ENCODE assay signal across 21 cellular contexts in the genomic region with DNA sequence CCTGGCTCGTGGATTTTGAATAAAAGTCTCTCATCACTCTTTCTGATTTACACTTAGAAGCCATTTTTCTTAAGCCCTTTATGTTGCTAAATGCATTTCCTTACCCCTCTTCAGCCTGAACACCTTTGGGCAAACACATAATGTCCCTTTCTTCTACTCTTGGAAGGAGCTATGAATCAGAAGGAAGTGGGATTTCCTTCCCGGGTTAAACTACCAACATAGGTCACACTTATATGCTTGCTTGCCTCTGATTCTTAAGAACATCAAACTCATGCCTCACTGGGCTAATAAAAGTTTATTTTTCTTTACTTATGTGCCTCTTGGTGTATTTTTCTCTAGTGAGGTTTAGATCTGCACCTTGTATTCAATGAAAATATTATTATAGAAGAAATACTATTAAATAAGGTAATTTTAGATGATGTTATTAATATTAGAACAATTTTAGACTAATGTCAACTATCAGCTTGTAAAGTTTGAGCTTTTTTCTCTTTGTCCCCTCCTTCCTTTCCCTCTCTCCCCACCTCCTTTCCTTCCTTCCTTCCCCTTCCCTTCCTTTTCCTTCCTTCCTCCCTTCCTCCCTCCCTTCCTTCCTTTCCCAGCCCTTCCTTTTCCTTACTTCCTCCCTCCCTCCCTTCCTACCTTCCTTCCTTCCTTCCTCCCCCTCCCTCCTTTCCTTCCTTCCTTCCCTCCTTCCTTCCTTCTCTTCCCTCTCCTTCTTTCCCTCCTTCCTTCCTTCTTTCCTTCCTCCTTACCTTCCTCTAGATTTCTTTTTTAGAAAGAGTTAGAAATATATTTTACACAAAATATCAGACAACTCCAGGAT.
"Had no signal": no experiment of that assay in that cellular context is flagged by ENCODE, and none has a peak within 500 bp of the region (broad histone marks: within the 10 kb centered on the region; RNA-seq: fewer than 3 reads in every experiment).

No MANE protein-coding gene starts in this region.

- H3K4me3 ChIP-seq: colonic mucosa, gastroesophageal sphincter, heart right ventricle, tibial nerve, uterus had no signal

- H3K27me3 ChIP-seq: tibial nerve, uterus had no signal

- H3K4me1 ChIP-seq: colonic mucosa, gastroesophageal sphincter, heart right ventricle, tibial nerve, uterus had no signal

- H3K27ac ChIP-seq: colonic mucosa, gastroesophageal sphincter, heart right ventricle, tibial nerve, uterus had no signal

- H3K9me3 Mint-ChIP-seq: activated CD8-positive, alpha-beta T cell treated with anti-CD3 and anti-CD28 coated beads for 36 hours; activated naive CD4-positive, alpha-beta T cell treated with anti-CD3 and anti-CD28 coated beads for 36 hours; activated naive CD8-positive, alpha-beta T cell treated with anti-CD3 and anti-CD28 coated beads, Interleukin-2, amount 50 U/mL, for 24 hours; activated T-helper 17 cell treated with anti-CD3 and anti-CD28 coated beads, Interleukin-2, amount 50 U/mL, for 72 hours; brain; central memory CD8-positive, alpha-beta T cell; endodermal cell; natural killer cell treated with Interleukin-12 subunit alpha and Interleukin-12 subunit beta and Interleukin-15 and Interleukin-18, amount 100 ng/mL, for 72 hours; T-cell had no signal

- H3K4me3 Mint-ChIP-seq: activated CD8-positive, alpha-beta T cell treated with anti-CD3 and anti-CD28 coated beads for 36 hours; activated naive CD4-positive, alpha-beta T cell treated with anti-CD3 and anti-CD28 coated beads for 36 hours; activated naive CD8-positive, alpha-beta T cell treated with anti-CD3 and anti-CD28 coated beads, Interleukin-2, amount 50 U/mL, for 24 hours; activated T-helper 17 cell treated with anti-CD3 and anti-CD28 coated beads, Interleukin-2, amount 50 U/mL, for 72 hours; brain; central memory CD8-positive, alpha-beta T cell; endodermal cell; natural killer cell treated with Interleukin-12 subunit alpha and Interleukin-12 subunit beta and Interleukin-15 and Interleukin-18, amount 100 ng/mL, for 72 hours; T-cell had no signal

- H3K27ac Mint-ChIP-seq: activated CD8-positive, alpha-beta T cell treated with anti-CD3 and anti-CD28 coated beads for 36 hours; activated naive CD4-positive, alpha-beta T cell treated with anti-CD3 and anti-CD28 coated beads for 36 hours; activated naive CD8-positive, alpha-beta T cell treated with anti-CD3 and anti-CD28 coated beads, Interleukin-2, amount 50 U/mL, for 24 hours; activated T-helper 17 cell treated with anti-CD3 and anti-CD28 coated beads, Interleukin-2, amount 50 U/mL, for 72 hours; brain; endodermal cell; natural killer cell treated with Interleukin-12 subunit alpha and Interleukin-12 subunit beta and Interleukin-15 and Interleukin-18, amount 100 ng/mL, for 72 hours; T-cell had no signal

- H3K36me3 Mint-ChIP-seq: brain; natural killer cell treated with Interleukin-12 subunit alpha and Interleukin-12 subunit beta and Interleukin-15 and Interleukin-18, amount 100 ng/mL, for 72 hours; T-cell had no signal

- H3K4me1 Mint-ChIP-seq: activated naive CD8-positive, alpha-beta T cell treated with anti-CD3 and anti-CD28 coated beads, Interleukin-2, amount 50 U/mL, for 24 hours; activated T-helper 17 cell treated with anti-CD3 and anti-CD28 coated beads, Interleukin-2, amount 50 U/mL, for 72 hours; central memory CD8-positive, alpha-beta T cell; endodermal cell; T-cell had no signal

- ATAC-seq: activated CD8-positive, alpha-beta T cell treated with anti-CD3 and anti-CD28 coated beads for 36 hours; activated naive CD8-positive, alpha-beta T cell treated with anti-CD3 and anti-CD28 coated beads, Interleukin-2, amount 50 U/mL, for 24 hours; activated T-helper 17 cell treated with anti-CD3 and anti-CD28 coated beads, Interleukin-2, amount 50 U/mL, for 72 hours; gastroesophageal sphincter; heart right ventricle; natural killer cell treated with Interleukin-12 subunit alpha and Interleukin-12 subunit beta and Interleukin-15 and Interleukin-18, amount 100 ng/mL, for 72 hours; stimulated activated naive CD8-positive, alpha-beta T cell treated with anti-CD3 and anti-CD28 coated beads, Interleukin-15, Interleukin-2, amounts not matched to agents 100 U/mL and 50 U/mL, for 24 hours; T-cell had no signal

- H3K36me3 ChIP-seq: colonic mucosa, gastroesophageal sphincter, heart right ventricle, tibial nerve, uterus had no signal

- H3K9me3 ChIP-seq: colonic mucosa, gastroesophageal sphincter, heart right ventricle, tibial nerve, uterus had no signal

- DNase-seq: activated CD4-positive, alpha-beta T cell treated with anti-CD3 and anti-CD28 coated beads for 48 hours; activated CD4-positive, CD25-positive, alpha-beta regulatory T cell; activated CD8-positive, alpha-beta T cell treated with anti-CD3 and anti-CD28 coated beads for 36 hours; activated naive CD4-positive, alpha-beta T cell treated with anti-CD3 and anti-CD28 coated beads for 36 hours; activated naive CD8-positive, alpha-beta T cell treated with anti-CD3 and anti-CD28 coated beads, Interleukin-2, amount 50 U/mL, for 24 hours; activated T-cell treated with anti-CD3 and anti-CD28 coated beads, Interleukin-2, amount 50 U/mL, for 1 hour; anterior cingulate cortex; colonic mucosa; endodermal cell; heart right ventricle; stimulated activated CD4-positive, alpha-beta T cell treated with anti-CD3 and anti-CD28 coated beads, Interleukin-2, amount 100 ng/mL, for 24 hours; stimulated activated naive CD8-positive, alpha-beta T cell treated with anti-CD3 and anti-CD28 coated beads, Interleukin-15, Interleukin-2, amounts not matched to agents 100 U/mL and 50 U/mL, for 24 hours; substantia nigra; T-cell; uterus had no signal
